Comparison of ENCODE assay signal across 20 cellular contexts in genomic region chr10:89889610-89890009, GRCh38.
DNase-seq lines count a peak whose midpoint lies in the region; ATAC-seq and TF ChIP-seq lines count a peak whose summit lies in the region.
"Had no signal": no experiment of that assay in that cellular context is flagged by ENCODE, and none has a peak within 500 bp of the region (broad histone marks: within the 10 kb centered on the region; RNA-seq: fewer than 3 reads in every experiment).

No MANE protein-coding gene starts in this region.

- no peaks in the 10 kb centered on the region for H3K36me3 ChIP-seq in right lobe of liver
- no peaks in the 10 kb centered on the region for H3K36me3 ChIP-seq in suprapubic skin
- H3K36me3 ChIP-seq: adrenal gland, pancreas, SJSA1 had no signal

- H3K4me1 ChIP-seq in right lobe of liver (no peaks in the 10 kb centered on the region), suprapubic skin (no peaks in the 10 kb centered on the region)
- H3K4me1 ChIP-seq: adrenal gland, pancreas, SJSA1 had no signal

- no peak for TF ChIP-seq EP300 in suprapubic skin (IDR thresholded peaks at IDR 0.05)

- H3K9me3 ChIP-seq in right lobe of liver (no peaks in the 10 kb centered on the region), suprapubic skin (no peaks in the 10 kb centered on the region)
- H3K9me3 ChIP-seq: adrenal gland, pancreas, SJSA1 had no signal

- 50% methylated on average over 1 of the region's 2 CpGs for WGBS in right lobe of liver (ENCODE audit: insufficient coverage, low coverage, low lambda C conversion rate, missing lambda C conversion rate)
- WGBS in suprapubic skin, result 76% methylated on average over 2 of the region's 2 CpGs

- intact Hi-C loops in right lobe of liver (cut with DNase I), result no loop called here

- H3K27ac ChIP-seq in right lobe of liver, result no peak overlapping the region
- peak overlapping the region; percentile 19 for H3K27ac ChIP-seq in suprapubic skin
- H3K27ac ChIP-seq: GM23248, SJSA1 had no signal

- DNase-seq in SIG-M5 treated with dmso at 0.1 percent for 504 hours (lab: John Stamatoyannopoulos, UW; ENCODE audit: unreplicated experiment), result peak; percentile 12
- no peak for DNase-seq in SIG-M5 (lab: John Stamatoyannopoulos, UW)
- DNase-seq in SKM-1 (lab: John Stamatoyannopoulos, UW; ENCODE audit: unreplicated experiment), result peak; percentile 10
- DNase-seq in right lobe of liver, result no peak
- no peak for DNase-seq in suprapubic skin (ENCODE audit: low spot score in 2 of 2)
- DNase-seq in superior temporal gyrus (ENCODE audit: extremely low spot score), result no peak
- no peak for DNase-seq in stimulated activated CD4-positive, alpha-beta T cell treated with anti-CD3 and anti-CD28 coated beads, Interleukin-12 subunit alpha, Interleukin-12 subunit beta, amount 100 ng/mL, for 4 hours
- DNase-seq: 8988T; activated CD4-positive, CD25-positive, alpha-beta regulatory T cell treated with anti-CD3 and anti-CD28 coated beads, Interleukin-2, amount 50 U/mL, for 72 hours; adrenal gland; DMS153; erythroblast; GM23248; NCI-H187 treated with DMSO at 0.1 percent for 48 hours; NCI-H345; pancreas; small intestine; stimulated activated CD4-positive, alpha-beta T cell treated with anti-CD3 and anti-CD28 coated beads, Interleukin-4, amount 100 ng/mL, for 4 hours had no signal

- ATAC-seq in right lobe of liver, result peak in 3 of 4 donors; percentile 28 to 50 (median 48)
- ATAC-seq in GM21786 (IDR thresholded peaks at IDR 0.05; ENCODE audit: unreplicated experiment), result no peak

- TF ChIP-seq POLR2A in right lobe of liver (IDR thresholded peaks at IDR 0.05), result no peak
- TF ChIP-seq POLR2A in suprapubic skin (IDR thresholded peaks at IDR 0.05), result no peak

- no peaks in the 10 kb centered on the region for H3K27me3 ChIP-seq in right lobe of liver
- no peaks in the 10 kb centered on the region for H3K27me3 ChIP-seq in suprapubic skin
- H3K27me3 ChIP-seq: adrenal gland, SJSA1 had no signal

- TF ChIP-seq CTCF in right lobe of liver (IDR thresholded peaks at IDR 0.05) (no peak), suprapubic skin (IDR thresholded peaks at IDR 0.05) (no peak)

- H3K4me3 ChIP-seq in right lobe of liver (no peak overlapping the region), suprapubic skin (no peak overlapping the region)
- H3K4me3 ChIP-seq: adrenal gland, GM23248, pancreas, SJSA1 had no signal

Comparison
In these comparisons a context has a peak if more than half of its experiments do, and no peak if none do; other contexts are left out.
1. DNase-seq: peak in SIG-M5 treated with dmso at 0.1 percent for 504 hours (single experiment) and SKM-1 (single experiment); none in SIG-M5 (single experiment), right lobe of liver (0 of 3), suprapubic skin (0 of 2), superior temporal gyrus (single experiment) and stimulated activated CD4-positive, alpha-beta T cell treated with anti-CD3 and anti-CD28 coated beads, Interleukin-12 subunit alpha, Interleukin-12 subunit beta, amount 100 ng/mL, for 4 hours (single experiment).